1 cellular context compared by ENCODE assay signal in genomic region chr10:25363638-25364037, GRCh38.
TF ChIP-seq lines count a peak whose summit lies in the region.

No MANE protein-coding gene starts in this region.

TF ChIP-seq in H1, 55 proteins besides CTCF, POLR2A, EP300 and RAD21 (continued from another document):
- TF ChIP-seq CHD7 (IDR thresholded peaks at IDR 0.05; ENCODE audit: insufficient replicate concordance, low read length), result no peak
- TF ChIP-seq EZH2 (IDR thresholded peaks at IDR 0.05; ENCODE audit: low read depth, low read length, severe bottlenecking), result no peak
- TF ChIP-seq CHD2 (IDR thresholded peaks at IDR 0.05; ENCODE audit: low read length), result no peak
- TF ChIP-seq HDAC2 (IDR thresholded peaks at IDR 0.05; ENCODE audit: borderline replicate concordance in 1 of 2, low read depth in 2 of 2, low read length in 2 of 2), result no peak
- TF ChIP-seq SP4 (IDR thresholded peaks at IDR 0.05; ENCODE audit: low read length), result no peak
